ENCODE assay signal across 9 cellular contexts in genomic region chr10:31697271-31698168, GRCh38.
DNase-seq lines count a peak whose midpoint lies in the region; ATAC-seq, FAIRE-seq and TF ChIP-seq lines count a peak whose summit lies in the region.
"Had no signal": no experiment of that assay in that cellular context is flagged by ENCODE, and none has a peak within 500 bp of the region (broad histone marks: within the 10 kb centered on the region; RNA-seq: fewer than 3 reads in every experiment).

No MANE protein-coding gene starts in this region.

- peak overlapping the region; percentile 71 for H2AFZ ChIP-seq in astrocyte (ENCODE audit: low read depth, low read length)

- peak overlapping the region; percentile 60 for H3K9ac ChIP-seq in astrocyte (ENCODE audit: low read length)

- TF ChIP-seq CTCF in HFFc6 (IDR thresholded peaks at IDR 0.05) (no peak), astrocyte (IDR thresholded peaks at IDR 0.05; ENCODE audit: insufficient read depth, low read depth, low read length) (no peak)

- H3K9me3 Mint-ChIP-seq in HFFc6, result peaks cover 9% of the 10 kb centered on the region
- H3K9me3 Mint-ChIP-seq in astrocyte (ENCODE audit: unreplicated experiment), result peaks cover 4% of the 10 kb centered on the region
- peaks cover 0 to 4% of the 10 kb centered on the region in 2 donors for H3K9me3 Mint-ChIP-seq in stimulated activated naive CD8-positive, alpha-beta T cell treated with anti-CD3 and anti-CD28 coated beads, Interleukin-15, amount 100 ng/mL, for 72 hours

- H3K79me2 ChIP-seq in astrocyte (ENCODE audit: insufficient read depth, low read length), result no peaks in the 10 kb centered on the region

- peak overlapping the region; percentile 82 for H3K4me2 ChIP-seq in astrocyte (ENCODE audit: low read length)

- H3K36me3 Mint-ChIP-seq in HFFc6 (ENCODE audit: low read depth) (peaks cover 5% of the 10 kb centered on the region), astrocyte (ENCODE audit: low read depth, unreplicated experiment) (no peaks in the 10 kb centered on the region)

- no peaks in the 10 kb centered on the region for H3K36me3 ChIP-seq in astrocyte (ENCODE audit: insufficient read depth, low read length)
- H3K36me3 ChIP-seq in small intestine (ENCODE audit: control insufficient read depth in 2 of 2, insufficient read depth in 2 of 2, low read length in 2 of 2), result no peaks in the 10 kb centered on the region
- H3K36me3 ChIP-seq: cardiac muscle cell had no signal

- 38 to 71% (median 67%) methylated on average over 19 of the region's 19 CpGs for WGBS in small intestine, 3 donors

- peak; percentile 78 for DNase-seq in HFFc6
- peak; percentile 77 for DNase-seq in astrocyte (ENCODE audit: low read depth)
- DNase-seq in islet precursor cell, result peak; percentile 62
- DNase-seq in small intestine, result no peak
- no peak for DNase-seq in stimulated activated naive CD8-positive, alpha-beta T cell treated with anti-CD3 and anti-CD28 coated beads, Interleukin-15, Interleukin-2, amounts not matched to agents 100 U/mL and 50 U/mL, for 24 hours
- DNase-seq in T-helper 1 cell, result no peak
- no peak for DNase-seq in stimulated activated naive CD8-positive, alpha-beta T cell treated with anti-CD3 and anti-CD28 coated beads, Interleukin-15, amount 100 ng/mL, for 72 hours
- no peak for DNase-seq in D341Med (ENCODE audit: low spot score)

- H3K4me1 Mint-ChIP-seq in HFFc6 (ENCODE audit: low read depth) (peaks cover 38% of the 10 kb centered on the region), astrocyte (ENCODE audit: low read depth, unreplicated experiment) (peaks cover 19% of the 10 kb centered on the region)
- H3K4me1 Mint-ChIP-seq in stimulated activated naive CD8-positive, alpha-beta T cell treated with anti-CD3 and anti-CD28 coated beads, Interleukin-15, amount 100 ng/mL, for 72 hours, result peaks cover 15% of the 10 kb centered on the region

- H3K4me1 ChIP-seq in astrocyte (ENCODE audit: insufficient read depth, low read length), result peaks cover 29% of the 10 kb centered on the region
- H3K4me1 ChIP-seq in small intestine (ENCODE audit: control insufficient read depth in 2 of 2, insufficient read depth in 1 of 2, low read depth in 1 of 2, low read length in 1 of 2), result peaks cover 2 to 3% of the 10 kb centered on the region in 2 donors

- peaks cover 2% of the 10 kb centered on the region for H3K27me3 Mint-ChIP-seq in HFFc6 (ENCODE audit: insufficient read depth)
- no peaks in the 10 kb centered on the region for H3K27me3 Mint-ChIP-seq in astrocyte (ENCODE audit: low read depth, unreplicated experiment)
- no peaks in the 10 kb centered on the region for H3K27me3 Mint-ChIP-seq in stimulated activated naive CD8-positive, alpha-beta T cell treated with anti-CD3 and anti-CD28 coated beads, Interleukin-15, amount 100 ng/mL, for 72 hours

- H4K20me1 ChIP-seq in astrocyte (ENCODE audit: insufficient read depth, low read length), result no peaks in the 10 kb centered on the region

- FAIRE-seq in astrocyte (lab: Jason Lieb, UNC) (peak; percentile 45), small intestine (lab: Jason Lieb, UNC) (no peak)

- H3K27ac ChIP-seq in astrocyte (ENCODE audit: low read depth, low read length) (peak overlapping the region; percentile 28), small intestine (ENCODE audit: low read depth in 1 of 2, low read length in 1 of 2) (peak overlapping the region; percentile 14 to 94)
- H3K27ac ChIP-seq: cardiac muscle cell had no signal

- H3K27me3 ChIP-seq in astrocyte (ENCODE audit: insufficient read depth, low read length) (no peaks in the 10 kb centered on the region), small intestine (ENCODE audit: control insufficient read depth in 2 of 2, insufficient read depth in 2 of 2, low read length in 2 of 2) (no peaks in the 10 kb centered on the region)
- H3K27me3 ChIP-seq: cardiac muscle cell had no signal

- H3K4me3 Mint-ChIP-seq in HFFc6, result peak overlapping the region; percentile 82
- no peak overlapping the region for H3K4me3 Mint-ChIP-seq in astrocyte (ENCODE audit: unreplicated experiment)
- no peak overlapping the region for H3K4me3 Mint-ChIP-seq in stimulated activated naive CD8-positive, alpha-beta T cell treated with anti-CD3 and anti-CD28 coated beads, Interleukin-15, amount 100 ng/mL, for 72 hours

- no peaks in the 10 kb centered on the region for H3K9me3 ChIP-seq in astrocyte (ENCODE audit: insufficient read depth, low read depth, low read length)
- H3K9me3 ChIP-seq in small intestine (ENCODE audit: control insufficient read depth, low read depth), result no peaks in the 10 kb centered on the region

- H3K4me3 ChIP-seq in astrocyte (ENCODE audit: insufficient read depth, low read depth, low read length) (peak overlapping the region; percentile 27), small intestine (ENCODE audit: low read depth in 1 of 2, low read length in 2 of 2) (no peak overlapping the region)
- H3K4me3 ChIP-seq: cardiac muscle cell had no signal

- ATAC-seq in stimulated activated naive CD8-positive, alpha-beta T cell treated with anti-CD3 and anti-CD28 coated beads, Interleukin-15, Interleukin-2, amounts not matched to agents 100 U/mL and 50 U/mL, for 24 hours, result no peak
- ATAC-seq in stimulated activated naive CD8-positive, alpha-beta T cell treated with anti-CD3 and anti-CD28 coated beads, Interleukin-15, amount 100 ng/mL, for 72 hours, result no peak

- peak overlapping the region; percentile 96 for H3K27ac Mint-ChIP-seq in HFFc6
- peak overlapping the region; percentile 58 for H3K27ac Mint-ChIP-seq in astrocyte (ENCODE audit: unreplicated experiment)
- peak overlapping the region in 1 of 2 donors; percentile 75 for H3K27ac Mint-ChIP-seq in stimulated activated naive CD8-positive, alpha-beta T cell treated with anti-CD3 and anti-CD28 coated beads, Interleukin-15, amount 100 ng/mL, for 72 hours

Comparison
In these comparisons a context has a peak if more than half of its experiments do, and no peak if none do; other contexts are left out.
1. DNase-seq: peak in HFFc6 (single experiment), astrocyte (single experiment) and islet precursor cell (single experiment); none in small intestine (single experiment), stimulated activated naive CD8-positive, alpha-beta T cell treated with anti-CD3 and anti-CD28 coated beads, Interleukin-15, Interleukin-2, amounts not matched to agents 100 U/mL and 50 U/mL, for 24 hours (single experiment), T-helper 1 cell (0 of 5), stimulated activated naive CD8-positive, alpha-beta T cell treated with anti-CD3 and anti-CD28 coated beads, Interleukin-15, amount 100 ng/mL, for 72 hours (0 of 2) and D341Med (single experiment).